Comparison of ENCODE assay signal across 1 cellular context in genomic region chr6:27295301-27296079, GRCh38.
TF ChIP-seq lines count a peak whose summit lies in the region.

No MANE protein-coding gene starts in this region.

TF ChIP-seq in K562, 482 proteins besides CTCF, POLR2A, EP300 and RAD21 (continued from another document and continues in another):
- TF ChIP-seq, protein P1, sequence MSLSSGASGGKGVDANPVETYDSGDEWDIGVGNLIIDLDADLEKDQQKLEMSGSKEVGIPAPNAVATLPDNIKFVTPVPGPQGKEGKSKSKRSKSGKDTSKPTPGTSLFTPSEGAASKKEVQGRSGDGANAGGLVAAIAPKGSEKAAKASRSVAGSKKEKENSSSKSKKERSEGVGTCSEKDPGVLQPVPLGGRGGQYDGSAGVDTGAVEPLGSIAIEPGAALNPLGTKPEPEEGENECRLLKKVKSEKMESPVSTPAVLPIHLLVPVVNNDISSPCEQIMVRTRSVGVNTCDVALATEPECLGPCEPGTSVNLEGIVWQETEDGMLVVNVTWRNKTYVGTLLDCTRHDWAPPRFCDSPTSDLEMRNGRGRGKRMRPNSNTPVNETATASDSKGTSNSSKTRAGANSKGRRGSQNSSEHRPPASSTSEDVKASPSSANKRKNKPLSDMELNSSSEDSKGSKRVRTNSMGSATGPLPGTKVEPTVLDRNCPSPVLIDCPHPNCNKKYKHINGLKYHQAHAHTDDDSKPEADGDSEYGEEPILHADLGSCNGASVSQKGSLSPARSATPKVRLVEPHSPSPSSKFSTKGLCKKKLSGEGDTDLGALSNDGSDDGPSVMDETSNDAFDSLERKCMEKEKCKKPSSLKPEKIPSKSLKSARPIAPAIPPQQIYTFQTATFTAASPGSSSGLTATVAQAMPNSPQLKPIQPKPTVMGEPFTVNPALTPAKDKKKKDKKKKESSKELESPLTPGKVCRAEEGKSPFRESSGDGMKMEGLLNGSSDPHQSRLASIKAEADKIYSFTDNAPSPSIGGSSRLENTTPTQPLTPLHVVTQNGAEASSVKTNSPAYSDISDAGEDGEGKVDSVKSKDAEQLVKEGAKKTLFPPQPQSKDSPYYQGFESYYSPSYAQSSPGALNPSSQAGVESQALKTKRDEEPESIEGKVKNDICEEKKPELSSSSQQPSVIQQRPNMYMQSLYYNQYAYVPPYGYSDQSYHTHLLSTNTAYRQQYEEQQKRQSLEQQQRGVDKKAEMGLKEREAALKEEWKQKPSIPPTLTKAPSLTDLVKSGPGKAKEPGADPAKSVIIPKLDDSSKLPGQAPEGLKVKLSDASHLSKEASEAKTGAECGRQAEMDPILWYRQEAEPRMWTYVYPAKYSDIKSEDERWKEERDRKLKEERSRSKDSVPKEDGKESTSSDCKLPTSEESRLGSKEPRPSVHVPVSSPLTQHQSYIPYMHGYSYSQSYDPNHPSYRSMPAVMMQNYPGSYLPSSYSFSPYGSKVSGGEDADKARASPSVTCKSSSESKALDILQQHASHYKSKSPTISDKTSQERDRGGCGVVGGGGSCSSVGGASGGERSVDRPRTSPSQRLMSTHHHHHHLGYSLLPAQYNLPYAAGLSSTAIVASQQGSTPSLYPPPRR (CRISPR knock-in tag; IDR thresholded peaks at IDR 0.05; ENCODE audit: borderline replicate concordance) = 0 out of 2 replicates have a peak, but pooled peaks have one; percentile 54
- TF ChIP-seq ZNF354B (CRISPR knock-in tag; IDR thresholded peaks at IDR 0.05) (0 out of 2 replicates have a peak, but pooled peaks have one; percentile 19), POLR3A (IDR thresholded peaks at IDR 0.05; ENCODE audit: borderline replicate concordance, extremely low read depth, insufficient read depth, insufficient read length) (peak; percentile 98), CREB1 (IDR thresholded peaks at IDR 0.05) (no peak; the same call in 1 of the 2 replicates), CREB1 (CRISPR knock-in tag; IDR thresholded peaks at IDR 0.05) (no peak), JUND (IDR thresholded peaks at IDR 0.05; ENCODE audit: borderline replicate concordance, low read depth, low read length) (no peak; the same call in 1 of the 2 replicates), JUND (tag; IDR thresholded peaks at IDR 0.05; ENCODE audit: borderline replicate concordance, low read depth, low read length) (peak; percentile 53; the same call in 1 of the 3 replicates), E2F8 (IDR thresholded peaks at IDR 0.05; ENCODE audit: low read depth, partially characterized antibody) (peak; percentile 63), HLTF (IDR thresholded peaks at IDR 0.05) (peak; percentile 59; the same call in 1 of the 2 replicates), HNRNPH1 (optimal IDR thresholded peaks at IDR 0.05; ENCODE audit: low read depth, low read length) (no peak), JUN (IDR thresholded peaks at IDR 0.05; ENCODE audit: borderline replicate concordance, low read depth, low read length) (no peak), JUN (CRISPR knock-in tag; IDR thresholded peaks at IDR 0.05; ENCODE audit: borderline replicate concordance) (no peak), ZNF512 (tag; IDR thresholded peaks at IDR 0.05) (peak; percentile 58; the same call in 1 of the 2 replicates), TRIM25 (IDR thresholded peaks at IDR 0.05; ENCODE audit: borderline replicate concordance) (peak; percentile 68), ZSCAN32 (CRISPR knock-in tag; IDR thresholded peaks at IDR 0.05) (no peak), TEAD1 (CRISPR knock-in tag; IDR thresholded peaks at IDR 0.05) (peak in 1 of 2 experiments; percentile 37; a peak in 1 of 4 replicates), FOSL1 (tag; conservative IDR thresholded peaks at IDR 0.05) (0 out of 2 replicates have a peak, but pooled peaks have one; percentile 54), SMARCE1 (IDR thresholded peaks at IDR 0.05) (0 out of 2 replicates have a peak, but pooled peaks have one; percentile 9), AFF1 (IDR thresholded peaks at IDR 0.05; ENCODE audit: low read depth in 1 of 2, partially characterized antibody in 2 of 2) (peak; percentile 23 to 26), MNT (conservative IDR thresholded peaks at IDR 0.05) (peak; percentile 0 to 46; a peak in 1 of 4 replicates), MED1 (CRISPR knock-in tag; IDR thresholded peaks at IDR 0.05; ENCODE audit: borderline replicate concordance) (no peak), DDX20 (tag; IDR thresholded peaks at IDR 0.05; ENCODE audit: low read depth) (peak; percentile 64; the same call in 1 of the 2 replicates), SMARCA5 (IDR thresholded peaks at IDR 0.05) (peak; percentile 65; the same call in 1 of the 2 replicates), DNMT1 (IDR thresholded peaks at IDR 0.05) (0 out of 2 replicates have a peak, but pooled peaks have one; percentile 85)
- TF ChIP-seq, protein P2, sequence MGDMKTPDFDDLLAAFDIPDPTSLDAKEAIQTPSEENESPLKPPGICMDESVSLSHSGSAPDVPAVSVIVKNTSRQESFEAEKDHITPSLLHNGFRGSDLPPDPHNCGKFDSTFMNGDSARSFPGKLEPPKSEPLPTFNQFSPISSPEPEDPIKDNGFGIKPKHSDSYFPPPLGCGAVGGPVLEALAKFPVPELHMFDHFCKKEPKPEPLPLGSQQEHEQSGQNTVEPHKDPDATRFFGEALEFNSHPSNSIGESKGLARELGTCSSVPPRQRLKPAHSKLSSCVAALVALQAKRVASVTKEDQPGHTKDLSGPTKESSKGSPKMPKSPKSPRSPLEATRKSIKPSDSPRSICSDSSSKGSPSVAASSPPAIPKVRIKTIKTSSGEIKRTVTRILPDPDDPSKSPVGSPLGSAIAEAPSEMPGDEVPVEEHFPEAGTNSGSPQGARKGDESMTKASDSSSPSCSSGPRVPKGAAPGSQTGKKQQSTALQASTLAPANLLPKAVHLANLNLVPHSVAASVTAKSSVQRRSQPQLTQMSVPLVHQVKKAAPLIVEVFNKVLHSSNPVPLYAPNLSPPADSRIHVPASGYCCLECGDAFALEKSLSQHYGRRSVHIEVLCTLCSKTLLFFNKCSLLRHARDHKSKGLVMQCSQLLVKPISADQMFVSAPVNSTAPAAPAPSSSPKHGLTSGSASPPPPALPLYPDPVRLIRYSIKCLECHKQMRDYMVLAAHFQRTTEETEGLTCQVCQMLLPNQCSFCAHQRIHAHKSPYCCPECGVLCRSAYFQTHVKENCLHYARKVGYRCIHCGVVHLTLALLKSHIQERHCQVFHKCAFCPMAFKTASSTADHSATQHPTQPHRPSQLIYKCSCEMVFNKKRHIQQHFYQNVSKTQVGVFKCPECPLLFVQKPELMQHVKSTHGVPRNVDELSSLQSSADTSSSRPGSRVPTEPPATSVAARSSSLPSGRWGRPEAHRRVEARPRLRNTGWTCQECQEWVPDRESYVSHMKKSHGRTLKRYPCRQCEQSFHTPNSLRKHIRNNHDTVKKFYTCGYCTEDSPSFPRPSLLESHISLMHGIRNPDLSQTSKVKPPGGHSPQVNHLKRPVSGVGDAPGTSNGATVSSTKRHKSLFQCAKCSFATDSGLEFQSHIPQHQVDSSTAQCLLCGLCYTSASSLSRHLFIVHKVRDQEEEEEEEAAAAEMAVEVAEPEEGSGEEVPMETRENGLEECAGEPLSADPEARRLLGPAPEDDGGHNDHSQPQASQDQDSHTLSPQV (IDR thresholded peaks at IDR 0.05) = peak; percentile 84
- TF ChIP-seq, protein P3, sequence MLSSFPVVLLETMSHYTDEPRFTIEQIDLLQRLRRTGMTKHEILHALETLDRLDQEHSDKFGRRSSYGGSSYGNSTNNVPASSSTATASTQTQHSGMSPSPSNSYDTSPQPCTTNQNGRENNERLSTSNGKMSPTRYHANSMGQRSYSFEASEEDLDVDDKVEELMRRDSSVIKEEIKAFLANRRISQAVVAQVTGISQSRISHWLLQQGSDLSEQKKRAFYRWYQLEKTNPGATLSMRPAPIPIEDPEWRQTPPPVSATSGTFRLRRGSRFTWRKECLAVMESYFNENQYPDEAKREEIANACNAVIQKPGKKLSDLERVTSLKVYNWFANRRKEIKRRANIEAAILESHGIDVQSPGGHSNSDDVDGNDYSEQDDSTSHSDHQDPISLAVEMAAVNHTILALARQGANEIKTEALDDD (IDR thresholded peaks at IDR 0.05) = peak; percentile 96
